1 cellular context compared by ENCODE assay signal in the genomic region with DNA sequence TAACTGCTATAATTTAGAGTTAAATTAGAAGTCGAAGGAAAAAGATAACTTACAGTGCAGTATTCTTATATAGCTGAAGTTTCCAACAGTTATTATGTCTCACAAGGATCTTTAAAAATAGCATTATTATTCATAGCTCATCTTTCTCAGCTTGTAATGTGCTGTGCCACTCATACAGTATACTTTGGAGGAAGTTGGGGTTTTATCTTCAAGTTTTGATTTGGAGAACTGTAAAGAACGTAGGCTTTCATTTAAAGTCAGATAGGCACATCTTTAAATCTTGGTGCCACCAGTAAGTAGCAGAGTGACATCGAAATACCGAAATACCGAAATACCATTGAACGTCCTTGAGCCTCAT.
TF ChIP-seq lines count a peak whose summit lies in the region.

No MANE protein-coding gene starts in this region.

TF ChIP-seq in GM23338, 12 proteins besides CTCF, POLR2A, EP300 and RAD21 (continued from another document):
- TF ChIP-seq, protein P1, sequence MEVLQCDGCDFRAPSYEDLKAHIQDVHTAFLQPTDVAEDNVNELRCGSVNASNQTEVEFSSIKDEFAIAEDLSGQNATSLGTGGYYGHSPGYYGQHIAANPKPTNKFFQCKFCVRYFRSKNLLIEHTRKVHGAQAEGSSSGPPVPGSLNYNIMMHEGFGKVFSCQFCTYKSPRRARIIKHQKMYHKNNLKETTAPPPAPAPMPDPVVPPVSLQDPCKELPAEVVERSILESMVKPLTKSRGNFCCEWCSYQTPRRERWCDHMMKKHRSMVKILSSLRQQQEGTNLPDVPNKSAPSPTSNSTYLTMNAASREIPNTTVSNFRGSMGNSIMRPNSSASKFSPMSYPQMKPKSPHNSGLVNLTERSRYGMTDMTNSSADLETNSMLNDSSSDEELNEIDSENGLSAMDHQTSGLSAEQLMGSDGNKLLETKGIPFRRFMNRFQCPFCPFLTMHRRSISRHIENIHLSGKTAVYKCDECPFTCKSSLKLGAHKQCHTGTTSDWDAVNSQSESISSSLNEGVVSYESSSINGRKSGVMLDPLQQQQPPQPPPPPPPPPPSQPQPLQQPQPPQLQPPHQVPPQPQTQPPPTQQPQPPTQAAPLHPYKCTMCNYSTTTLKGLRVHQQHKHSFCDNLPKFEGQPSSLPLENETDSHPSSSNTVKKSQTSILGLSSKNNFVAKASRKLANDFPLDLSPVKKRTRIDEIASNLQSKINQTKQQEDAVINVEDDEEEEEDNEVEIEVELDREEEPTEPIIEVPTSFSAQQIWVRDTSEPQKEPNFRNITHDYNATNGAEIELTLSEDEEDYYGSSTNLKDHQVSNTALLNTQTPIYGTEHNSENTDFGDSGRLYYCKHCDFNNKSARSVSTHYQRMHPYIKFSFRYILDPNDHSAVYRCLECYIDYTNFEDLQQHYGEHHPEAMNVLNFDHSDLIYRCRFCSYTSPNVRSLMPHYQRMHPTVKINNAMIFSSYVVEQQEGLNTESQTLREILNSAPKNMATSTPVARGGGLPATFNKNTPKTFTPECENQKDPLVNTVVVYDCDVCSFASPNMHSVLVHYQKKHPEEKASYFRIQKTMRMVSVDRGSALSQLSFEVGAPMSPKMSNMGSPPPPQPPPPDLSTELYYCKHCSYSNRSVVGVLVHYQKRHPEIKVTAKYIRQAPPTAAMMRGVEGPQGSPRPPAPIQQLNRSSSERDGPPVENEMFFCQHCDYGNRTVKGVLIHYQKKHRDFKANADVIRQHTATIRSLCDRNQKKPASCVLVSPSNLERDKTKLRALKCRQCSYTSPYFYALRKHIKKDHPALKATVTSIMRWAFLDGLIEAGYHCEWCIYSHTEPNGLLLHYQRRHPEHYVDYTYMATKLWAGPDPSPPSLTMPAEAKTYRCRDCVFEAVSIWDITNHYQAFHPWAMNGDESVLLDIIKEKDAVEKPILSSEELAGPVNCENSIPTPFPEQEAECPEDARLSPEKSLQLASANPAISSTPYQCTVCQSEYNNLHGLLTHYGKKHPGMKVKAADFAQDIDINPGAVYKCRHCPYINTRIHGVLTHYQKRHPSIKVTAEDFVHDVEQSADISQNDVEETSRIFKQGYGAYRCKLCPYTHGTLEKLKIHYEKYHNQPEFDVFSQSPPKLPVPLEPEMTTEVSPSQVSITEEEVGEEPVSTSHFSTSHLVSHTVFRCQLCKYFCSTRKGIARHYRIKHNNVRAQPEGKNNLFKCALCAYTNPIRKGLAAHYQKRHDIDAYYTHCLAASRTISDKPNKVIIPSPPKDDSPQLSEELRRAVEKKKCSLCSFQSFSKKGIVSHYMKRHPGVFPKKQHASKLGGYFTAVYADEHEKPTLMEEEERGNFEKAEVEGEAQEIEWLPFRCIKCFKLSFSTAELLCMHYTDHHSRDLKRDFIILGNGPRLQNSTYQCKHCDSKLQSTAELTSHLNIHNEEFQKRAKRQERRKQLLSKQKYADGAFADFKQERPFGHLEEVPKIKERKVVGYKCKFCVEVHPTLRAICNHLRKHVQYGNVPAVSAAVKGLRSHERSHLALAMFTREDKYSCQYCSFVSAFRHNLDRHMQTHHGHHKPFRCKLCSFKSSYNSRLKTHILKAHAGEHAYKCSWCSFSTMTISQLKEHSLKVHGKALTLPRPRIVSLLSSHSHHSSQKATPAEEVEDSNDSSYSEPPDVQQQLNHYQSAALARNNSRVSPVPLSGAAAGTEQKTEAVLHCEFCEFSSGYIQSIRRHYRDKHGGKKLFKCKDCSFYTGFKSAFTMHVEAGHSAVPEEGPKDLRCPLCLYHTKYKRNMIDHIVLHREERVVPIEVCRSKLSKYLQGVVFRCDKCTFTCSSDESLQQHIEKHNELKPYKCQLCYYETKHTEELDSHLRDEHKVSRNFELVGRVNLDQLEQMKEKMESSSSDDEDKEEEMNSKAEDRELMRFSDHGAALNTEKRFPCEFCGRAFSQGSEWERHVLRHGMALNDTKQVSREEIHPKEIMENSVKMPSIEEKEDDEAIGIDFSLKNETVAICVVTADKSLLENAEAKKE (CRISPR knock-in tag; IDR thresholded peaks at IDR 0.05) = no peak
- no peak for TF ChIP-seq JUNB (IDR thresholded peaks at IDR 0.05; ENCODE audit: unreplicated experiment)
- TF ChIP-seq NANOG (IDR thresholded peaks at IDR 0.05; ENCODE audit: borderline replicate concordance) = no peak
- TF ChIP-seq ZNF331 (CRISPR knock-in tag; IDR thresholded peaks at IDR 0.05; ENCODE audit: low read depth) = no peak
- no peak for TF ChIP-seq ETS1 (IDR thresholded peaks at IDR 0.05)
- no peak for TF ChIP-seq POLR2AphosphoS5 (IDR thresholded peaks at IDR 0.05; ENCODE audit: low read depth)
- no peak for TF ChIP-seq STAT1 (IDR thresholded peaks at IDR 0.05; ENCODE audit: unreplicated experiment)
